ENCODE assay signal across 8 cellular contexts in the genomic region with DNA sequence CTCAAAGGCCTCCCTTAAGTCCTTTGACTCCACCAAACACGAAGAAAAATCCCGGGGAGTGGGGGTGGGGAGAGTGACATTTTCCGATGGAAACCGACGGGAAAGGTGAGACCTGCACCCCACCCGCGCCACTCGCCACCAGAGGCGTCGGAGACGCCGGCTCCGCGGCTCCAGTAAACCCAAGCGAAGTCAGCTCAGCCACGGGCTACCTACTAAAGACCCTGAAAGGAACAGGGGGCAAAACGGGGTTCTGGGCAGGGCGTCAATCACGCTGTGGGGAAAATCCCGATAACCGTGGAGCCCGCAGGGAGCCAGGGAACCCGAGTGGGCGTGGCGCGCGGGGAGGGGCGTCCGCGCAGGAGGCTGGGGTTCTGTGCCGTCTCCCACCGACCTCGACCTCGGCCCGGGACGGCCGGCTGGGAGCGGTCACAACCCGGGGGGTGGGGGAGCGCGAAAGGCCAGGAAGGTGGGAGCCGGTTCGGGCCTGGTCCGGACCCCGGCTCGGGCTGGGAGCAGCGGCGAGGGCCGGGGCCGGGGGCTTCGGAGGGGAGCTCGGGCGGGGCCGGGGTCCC. TPM values are rescaled to one million over a fixed set of nuclear protein-coding genes. Genes with fewer than 3 reads are reported as not detected.
DNase-seq lines count a peak whose midpoint lies in the region; ATAC-seq and TF ChIP-seq lines count a peak whose summit lies in the region.

No MANE protein-coding gene starts in this region.

- H3K27ac ChIP-seq in lung (ENCODE audit: low read depth in 1 of 2, low read length in 1 of 2): peak overlapping the region; percentile 90 to 97

- peak overlapping the region; percentile 82 for H3K4me3 Mint-ChIP-seq in activated B cell treated with CpG ODN at 0.5 μM for 24 hours
- peak overlapping the region; percentile 81 for H3K4me3 Mint-ChIP-seq in chondrocyte (ENCODE audit: unreplicated experiment)

- no peak for TF ChIP-seq CTCF in activated B cell treated with CpG ODN at 0.5 μM for 24 hours (IDR thresholded peaks at IDR 0.05)
- peak; percentile 47 for TF ChIP-seq CTCF in chondrocyte (IDR thresholded peaks at IDR 0.05)
- TF ChIP-seq CTCF in lung (IDR thresholded peaks at IDR 0.05; ENCODE audit: control extremely low read depth, extremely low read depth): no peak

- ATAC-seq in GM18909 (IDR thresholded peaks at IDR 0.05; ENCODE audit: poor library complexity, unreplicated experiment) (peak; percentile 36), HG03196 (IDR thresholded peaks at IDR 0.05; ENCODE audit: unreplicated experiment) (peak; percentile 23), activated B cell treated with CpG ODN at 0.5 μM for 24 hours (ENCODE audit: low read depth) (peak; percentile 16), lung (ENCODE audit: insufficient read depth, low FRiP score) (peak; percentile 15)

- peaks cover 3 to 7% of the 10 kb centered on the region in 2 donors for H3K4me1 ChIP-seq in lung (ENCODE audit: control insufficient read depth in 2 of 2, insufficient read depth in 2 of 2, low read length in 2 of 2)

- H3K27me3 Mint-ChIP-seq in activated B cell treated with CpG ODN at 0.5 μM for 24 hours: no peaks in the 10 kb centered on the region
- no peaks in the 10 kb centered on the region for H3K27me3 Mint-ChIP-seq in chondrocyte (ENCODE audit: low read depth)

- WGBS in lung, 2 donors: 0% methylated on average over 41 to 54 of the region's 54 CpGs

- H3K4me3 ChIP-seq in lung: peak overlapping the region; percentile 99

- peaks cover 25% of the 10 kb centered on the region for H3K36me3 Mint-ChIP-seq in activated B cell treated with CpG ODN at 0.5 μM for 24 hours (ENCODE audit: low read depth)
- no peaks in the 10 kb centered on the region for H3K36me3 Mint-ChIP-seq in chondrocyte (ENCODE audit: low read depth)

- H3K9me3 Mint-ChIP-seq in activated B cell treated with CpG ODN at 0.5 μM for 24 hours (no peaks in the 10 kb centered on the region), chondrocyte (ENCODE audit: low read depth) (no peaks in the 10 kb centered on the region)

- POLR2A ChIA-PET in activated B cell treated with CpG ODN at 0.5 μM for 24 hours (lab: Charles Lee): interaction anchor here (0.6 to 0.8 kb wide), 2 partner anchors 54 to 129 kb away, joined by 3 to 5 read pairs; no protein-coding TSS in a partner anchor

- DNase-seq in 8988T (peak; percentile 57), activated B cell treated with CpG ODN at 0.5 μM for 24 hours (peak; percentile 57), chondrocyte (ENCODE audit: low spot score) (no peak), lung (ENCODE audit: low spot score) (peak; percentile 41), SK-N-DZ (ENCODE audit: low spot score) (no peak)
- DNase-seq in stimulated activated CD8-positive, alpha-beta memory T cell treated with anti-CD3 and anti-CD28 coated beads, Interleukin-2, amount 100 ng/mL, for 1 hour (ENCODE audit: low read depth in 2 of 2): peak; percentile 17 to 30

- H3K36me3 ChIP-seq in lung (ENCODE audit: control insufficient read depth in 2 of 2, insufficient read depth in 2 of 2, low read length in 2 of 2): peaks cover 0 to 13% of the 10 kb centered on the region in 2 donors

- CTCF ChIA-PET in activated B cell treated with CpG ODN at 0.5 μM for 24 hours (lab: Charles Lee): no interaction called here

- no peaks in the 10 kb centered on the region for H3K9me3 ChIP-seq in lung (ENCODE audit: control insufficient read depth in 2 of 2, insufficient read depth in 1 of 2, low read length in 1 of 2)

- intact Hi-C loops in activated B cell treated with CpG ODN at 0.5 μM for 24 hours (cut with micrococcal nuclease): loop anchor here (1.0 to 5.0 kb wide), 6 partner anchors 51 to 404 kb away; a partner anchor contains a TSS

- no peaks in the 10 kb centered on the region for H3K27me3 ChIP-seq in lung (ENCODE audit: control insufficient read depth, insufficient read depth)

- peaks cover 23% of the 10 kb centered on the region for H3K4me1 Mint-ChIP-seq in activated B cell treated with CpG ODN at 0.5 μM for 24 hours
- peaks cover 21% of the 10 kb centered on the region for H3K4me1 Mint-ChIP-seq in chondrocyte (ENCODE audit: low read depth)

- H3K27ac Mint-ChIP-seq in activated B cell treated with CpG ODN at 0.5 μM for 24 hours: peak overlapping the region; percentile 41
- H3K27ac Mint-ChIP-seq in chondrocyte (ENCODE audit: unreplicated experiment): peak overlapping the region; percentile 59

RNA-seq across cellular contexts. Expression of a gene that starts 0.6 kb away (rescaled TPM):
- total RNA-seq in activated B cell treated with CpG ODN at 0.5 μM for 24 hours: 48.3 and 51.2 TPM in 2 replicates
- total RNA-seq in chondrocyte: 60.4 to 70.0 TPM (median 67.8 TPM) in 3 replicates
- total RNA-seq in lung: 10 to 100 TPM; 63.2 to 92.8 TPM
- 10 to 100 TPM; 39.6 to 66.7 TPM for polyA plus RNA-seq in lung
- 115 and 129 TPM in 2 replicates for polyA plus RNA-seq in SK-N-DZ (2014; cell fraction: cytosol; rRNA removed)
- 118 and 168 TPM in 2 replicates for polyA plus RNA-seq in SK-N-DZ (2014; cell fraction: nucleus; rRNA removed)

RNA-seq across cellular contexts. Expression of a gene that starts 50.8 kb away (rescaled TPM):
- total RNA-seq in activated B cell treated with CpG ODN at 0.5 μM for 24 hours (2.0 and 2.6 TPM in 2 replicates), chondrocyte (16.7 to 20.0 TPM (median 20.0 TPM) in 3 replicates), lung (10 to 100 TPM; 10.3 to 12.2 TPM)
- 1 to 10 TPM; 4.9 to 7.8 TPM for polyA plus RNA-seq in lung
- 27.1 and 27.9 TPM in 2 replicates for polyA plus RNA-seq in SK-N-DZ (2014; cell fraction: cytosol; rRNA removed)
- polyA plus RNA-seq in SK-N-DZ (2014; cell fraction: nucleus; rRNA removed): 28.9 and 34.3 TPM in 2 replicates

Comparison
In these comparisons a context has a peak if more than half of its experiments do, and no peak if none do; other contexts are left out.
1. DNase-seq: peak in 8988T (single experiment), activated B cell treated with CpG ODN at 0.5 μM for 24 hours (single experiment), lung (single experiment) and stimulated activated CD8-positive, alpha-beta memory T cell treated with anti-CD3 and anti-CD28 coated beads, Interleukin-2, amount 100 ng/mL, for 1 hour (2 of 2); none in chondrocyte (single experiment) and SK-N-DZ (single experiment).
2. Peak in every context shown above with its lines, with median percentiles within 50 percentile points of each other: ATAC-seq.